In genomic region chr19:48085904-48086864, GRCh38 we compare ENCODE assay signal across 1 cellular context.
TF ChIP-seq lines count a peak whose summit lies in the region.

No MANE protein-coding gene starts in this region.

TF ChIP-seq in GM12878, 131 proteins besides CTCF, POLR2A, EP300 and RAD21:
- TF ChIP-seq BCLAF1 (IDR thresholded peaks at IDR 0.05) = no peak
- no peak for TF ChIP-seq ESRRA (IDR thresholded peaks at IDR 0.05; ENCODE audit: low read length)
- no peak for TF ChIP-seq MEF2B (IDR thresholded peaks at IDR 0.05; ENCODE audit: partially characterized antibody, poor library complexity, severe bottlenecking)
- TF ChIP-seq HSF1 (IDR thresholded peaks at IDR 0.05; ENCODE audit: low read depth, low read length) = no peak
- no peak for TF ChIP-seq ZBTB40 (IDR thresholded peaks at IDR 0.05; ENCODE audit: borderline replicate concordance)
- TF ChIP-seq ZBTB4 (CRISPR knock-in tag; IDR thresholded peaks at IDR 0.05) = no peak
- no peak for TF ChIP-seq BACH1 (IDR thresholded peaks at IDR 0.05; ENCODE audit: borderline replicate concordance)
- no peak for TF ChIP-seq EED (IDR thresholded peaks at IDR 0.05; ENCODE audit: low read depth)
- TF ChIP-seq SMARCA5 (IDR thresholded peaks at IDR 0.05) = no peak
- TF ChIP-seq HDAC6 (IDR thresholded peaks at IDR 0.05; ENCODE audit: unreplicated experiment) = no peak
- no peak for TF ChIP-seq POLR2AphosphoS5 (IDR thresholded peaks at IDR 0.05; ENCODE audit: low read length)
- no peak for TF ChIP-seq CHD1 (IDR thresholded peaks at IDR 0.05; ENCODE audit: low read depth, low read length)
